In genomic region chrX:71533850-71534515, GRCh38 we compare ENCODE assay signal across 8 cellular contexts. TPM values are rescaled to one million over a fixed set of nuclear protein-coding genes. Genes with fewer than 3 reads are reported as not detected.
DNase-seq lines count a peak whose midpoint lies in the region; ATAC-seq and TF ChIP-seq lines count a peak whose summit lies in the region.

No MANE protein-coding gene starts in this region.

- H4K5ac ChIP-seq in mesendoderm (ENCODE audit: low read length), result no peak overlapping the region

- peak overlapping the region; percentile 88 for H3K27ac ChIP-seq in mesendoderm (ENCODE audit: low read depth, low read length)

- no peak overlapping the region for H2AK5ac ChIP-seq in mesendoderm (ENCODE audit: low read length)

- H3K4me1 ChIP-seq in mesendoderm (ENCODE audit: control insufficient read depth, low read depth, low read length), result no peaks in the 10 kb centered on the region

- H2BK120ac ChIP-seq in mesendoderm (ENCODE audit: low read depth, low read length), result peak overlapping the region; percentile 21

- DNase-seq in DMS 273 (lab: John Stamatoyannopoulos, UW; ENCODE audit: unreplicated experiment), result peak; percentile 73
- no peak for DNase-seq in DMS 273 treated with DMSO at 0.1 percent for 48 hours (lab: John Stamatoyannopoulos, UW)
- DNase-seq in NCI-H226, result peak; percentile 28
- peak; percentile 78 for DNase-seq in activated CD4-positive, alpha-beta memory T cell treated with anti-CD3 and anti-CD28 coated beads, Interleukin-2, amount 10 ng/mL, durations not matched to agents 7 days and 5 days
- DNase-seq in effector memory CD8-positive, alpha-beta T cell, result peak; percentile 37 to 50 (median 44)
- DNase-seq in mesendoderm, result peak; percentile 68
- peak; percentile 53 for DNase-seq in stimulated activated naive CD8-positive, alpha-beta T cell treated with anti-CD3 and anti-CD28 coated beads, Interleukin-15, Interleukin-2, amounts not matched to agents 100 U/mL and 50 U/mL, for 24 hours
- DNase-seq in omental fat pad (ENCODE audit: low spot score), result no peak

- H3K4me3 Mint-ChIP-seq in activated CD4-positive, alpha-beta memory T cell treated with anti-CD3 and anti-CD28 coated beads, Interleukin-2, amount 10 ng/mL, durations not matched to agents 7 days and 5 days, result peak overlapping the region; percentile 96
- H3K4me3 Mint-ChIP-seq in effector memory CD8-positive, alpha-beta T cell, result peak overlapping the region; percentile 99

- H3K27me3 Mint-ChIP-seq in activated CD4-positive, alpha-beta memory T cell treated with anti-CD3 and anti-CD28 coated beads, Interleukin-2, amount 10 ng/mL, durations not matched to agents 7 days and 5 days, result no peaks in the 10 kb centered on the region
- no peaks in the 10 kb centered on the region for H3K27me3 Mint-ChIP-seq in effector memory CD8-positive, alpha-beta T cell

- H3K4me2 ChIP-seq in mesendoderm (ENCODE audit: low read length), result peak overlapping the region; percentile 31

- no peak overlapping the region for H2BK5ac ChIP-seq in mesendoderm (ENCODE audit: low read length)

- no peak overlapping the region for H2BK15ac ChIP-seq in mesendoderm (replicated peaks; ENCODE audit: low read depth)

- H3K9ac ChIP-seq in mesendoderm (ENCODE audit: low read length), result peak overlapping the region; percentile 99

- POLR2A ChIA-PET in activated CD4-positive, alpha-beta memory T cell treated with anti-CD3 and anti-CD28 coated beads, Interleukin-2, amount 10 ng/mL, durations not matched to agents 7 days and 5 days (lab: Charles Lee), result interaction anchor here (1.2 to 5.9 kb wide), 17 partner anchors 10 to 1401 kb away, joined by 3 to 101 read pairs (median 14); partner anchors contain the start of genes CXCR3, IGBP1, IL2RG and NONO

- no peak overlapping the region for H4K8ac ChIP-seq in mesendoderm (ENCODE audit: low read depth, low read length)

- CTCF ChIA-PET in activated CD4-positive, alpha-beta memory T cell treated with anti-CD3 and anti-CD28 coated beads, Interleukin-2, amount 10 ng/mL, durations not matched to agents 7 days and 5 days (lab: Charles Lee), result interaction anchor here (0.9 to 1.3 kb wide), 2 partner anchors 16 to 89 kb away, joined by 3 read pairs; no protein-coding TSS in a partner anchor

- H3K9me3 Mint-ChIP-seq in activated CD4-positive, alpha-beta memory T cell treated with anti-CD3 and anti-CD28 coated beads, Interleukin-2, amount 10 ng/mL, durations not matched to agents 7 days and 5 days, result no peaks in the 10 kb centered on the region
- H3K9me3 Mint-ChIP-seq in effector memory CD8-positive, alpha-beta T cell, result no peaks in the 10 kb centered on the region

- H3K23ac ChIP-seq in mesendoderm (ENCODE audit: low read length), result peak overlapping the region; percentile 97

- TF ChIP-seq CTCF in omental fat pad (IDR thresholded peaks at IDR 0.05), result no peak

- peaks cover 48% of the 10 kb centered on the region for H3K79me2 ChIP-seq in mesendoderm (ENCODE audit: control insufficient read depth, insufficient read depth, low read length)

- peak overlapping the region; percentile 81 for H3K18ac ChIP-seq in mesendoderm (ENCODE audit: low read length)

- H3K27ac Mint-ChIP-seq in activated CD4-positive, alpha-beta memory T cell treated with anti-CD3 and anti-CD28 coated beads, Interleukin-2, amount 10 ng/mL, durations not matched to agents 7 days and 5 days, result peak overlapping the region; percentile 99
- peak overlapping the region; percentile 90 to 94 for H3K27ac Mint-ChIP-seq in effector memory CD8-positive, alpha-beta T cell

- H3K4me1 Mint-ChIP-seq in activated CD4-positive, alpha-beta memory T cell treated with anti-CD3 and anti-CD28 coated beads, Interleukin-2, amount 10 ng/mL, durations not matched to agents 7 days and 5 days, result peaks cover 27% of the 10 kb centered on the region
- peaks cover 11 to 16% of the 10 kb centered on the region in 2 donors for H3K4me1 Mint-ChIP-seq in effector memory CD8-positive, alpha-beta T cell (ENCODE audit: low read depth in 2 of 2)

- H3K79me1 ChIP-seq in mesendoderm (ENCODE audit: low read length), result no peaks in the 10 kb centered on the region

- peaks cover 38% of the 10 kb centered on the region for H3K36me3 Mint-ChIP-seq in activated CD4-positive, alpha-beta memory T cell treated with anti-CD3 and anti-CD28 coated beads, Interleukin-2, amount 10 ng/mL, durations not matched to agents 7 days and 5 days (ENCODE audit: low read depth)
- H3K36me3 Mint-ChIP-seq in effector memory CD8-positive, alpha-beta T cell (ENCODE audit: insufficient read depth), result peaks cover 50% of the 10 kb centered on the region

- no peaks in the 10 kb centered on the region for H3K36me3 ChIP-seq in mesendoderm (ENCODE audit: control insufficient read depth, insufficient read depth, low read length)

- WGBS in mesendoderm (ENCODE audit: extremely low coverage, insufficient coverage, low lambda C conversion rate), result no CpG with 5 or more reads among the region's 31 CpGs

- peak overlapping the region; percentile 70 for H3K4ac ChIP-seq in mesendoderm (ENCODE audit: low read depth, low read length)

- ATAC-seq in effector memory CD8-positive, alpha-beta T cell (replicated peaks), result peak; percentile 30
- no peak for ATAC-seq in stimulated activated naive CD8-positive, alpha-beta T cell treated with anti-CD3 and anti-CD28 coated beads, Interleukin-15, Interleukin-2, amounts not matched to agents 100 U/mL and 50 U/mL, for 24 hours
- no peak for ATAC-seq in omental fat pad (ENCODE audit: low FRiP score)

- H3K4me3 ChIP-seq in mesendoderm (ENCODE audit: low read length), result peak overlapping the region; percentile 97

- peak overlapping the region; percentile 99 for H3K56ac ChIP-seq in mesendoderm (ENCODE audit: low read length)

- no peaks in the 10 kb centered on the region for H3K27me3 ChIP-seq in mesendoderm (ENCODE audit: insufficient read depth, low read length, poor library complexity)

RNA-seq across cellular contexts. Expression of gene OGT, which starts 1.1 kb away (rescaled TPM):
- total RNA-seq in activated CD4-positive, alpha-beta memory T cell treated with anti-CD3 and anti-CD28 coated beads, Interleukin-2, amount 10 ng/mL, durations not matched to agents 7 days and 5 days, result 100 to 1,000 TPM; 360 to 382 TPM
- polyA plus RNA-seq in mesendoderm (2013, experiment 1 of 2), result 37.4 TPM
- polyA plus RNA-seq in mesendoderm (2013, experiment 2 of 2), result 35.7 TPM
- total RNA-seq in omental fat pad, result 100 to 1,000 TPM; 139 to 209 (median 175) TPM

RNA-seq across cellular contexts. Expression of gene GCNA, which starts 44.3 kb away (rescaled TPM):
- 1 to 10 TPM; 4.4 to 5.3 TPM for total RNA-seq in activated CD4-positive, alpha-beta memory T cell treated with anti-CD3 and anti-CD28 coated beads, Interleukin-2, amount 10 ng/mL, durations not matched to agents 7 days and 5 days
- polyA plus RNA-seq in mesendoderm (2013, experiment 1 of 2), result 1.1 TPM
- polyA plus RNA-seq in mesendoderm (2013, experiment 2 of 2), result 0.97 TPM
- total RNA-seq in omental fat pad, result 1 to 10 TPM; 2.8 to 6.3 (median 4.2) TPM

Comparison
In these comparisons a context has a peak if more than half of its experiments do, and no peak if none do; other contexts are left out.
1. DNase-seq: peak in DMS 273 (single experiment), NCI-H226 (single experiment), activated CD4-positive, alpha-beta memory T cell treated with anti-CD3 and anti-CD28 coated beads, Interleukin-2, amount 10 ng/mL, durations not matched to agents 7 days and 5 days (single experiment), effector memory CD8-positive, alpha-beta T cell (3 of 3), mesendoderm (single experiment) and stimulated activated naive CD8-positive, alpha-beta T cell treated with anti-CD3 and anti-CD28 coated beads, Interleukin-15, Interleukin-2, amounts not matched to agents 100 U/mL and 50 U/mL, for 24 hours (single experiment); none in DMS 273 treated with DMSO at 0.1 percent for 48 hours (single experiment) and omental fat pad (single experiment).